Comparison of ENCODE assay signal across 8 cellular contexts in the genomic region with DNA sequence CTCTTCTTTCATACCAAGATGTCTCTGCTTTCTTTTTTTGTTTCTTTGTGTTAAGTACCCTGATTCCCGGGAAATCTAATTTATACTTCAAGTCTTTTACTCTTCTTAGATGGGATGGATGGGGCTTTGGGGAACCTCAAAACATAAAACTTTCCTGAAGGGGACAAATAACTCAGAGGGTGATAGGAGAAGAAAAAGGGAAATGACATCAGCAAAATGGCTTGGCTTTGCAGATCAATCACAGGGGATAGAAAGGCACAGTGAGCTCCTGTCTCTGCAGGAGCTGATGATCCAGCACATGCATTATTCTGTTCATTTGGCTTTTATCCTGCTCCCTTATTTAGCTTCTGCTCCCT. TPM values are rescaled to one million over a fixed set of nuclear protein-coding genes. Genes with fewer than 3 reads are reported as not detected.
DNase-seq lines count a peak whose midpoint lies in the region; ATAC-seq and TF ChIP-seq lines count a peak whose summit lies in the region.

No MANE protein-coding gene starts in this region.

- ATAC-seq in HG02623 (IDR thresholded peaks at IDR 0.05; ENCODE audit: unreplicated experiment), result no peak

- H3K27me3 Mint-ChIP-seq in endodermal cell (ENCODE audit: insufficient read depth), result no peaks in the 10 kb centered on the region

- H3K27ac Mint-ChIP-seq in endodermal cell, result peak overlapping the region; percentile 97

- peak overlapping the region; percentile 84 for H3K4me2 ChIP-seq in OCI-LY3 (ENCODE audit: low read length)

- peak overlapping the region; percentile 91 for H2AFZ ChIP-seq in OCI-LY3 (ENCODE audit: low read depth, low read length)

- no peak overlapping the region for H3K27ac ChIP-seq in OCI-LY3 (ENCODE audit: low read length)
- H3K27ac ChIP-seq in endodermal cell (ENCODE audit: low read depth, low read length), result peak overlapping the region; percentile 94

- H3K36me3 ChIP-seq in ES-I3 (ENCODE audit: insufficient read depth, low read length) (no peaks in the 10 kb centered on the region), OCI-LY3 (replicated peaks; ENCODE audit: low read depth, low read length) (no peaks in the 10 kb centered on the region), endodermal cell (ENCODE audit: control insufficient read depth, insufficient read depth, low read length) (no peaks in the 10 kb centered on the region)

- no peaks in the 10 kb centered on the region for H3K79me2 ChIP-seq in OCI-LY3 (ENCODE audit: low read length)

- DNase-seq in endodermal cell, result no peak
- peak; percentile 72 for DNase-seq in retina
- DNase-seq in GF-D8 (lab: John Stamatoyannopoulos, UW), result no peak
- DNase-seq in EL, result no peak
- DNase-seq in SW 1271 (lab: John Stamatoyannopoulos, UW), result no peak

- H3K27me3 ChIP-seq in OCI-LY3 (ENCODE audit: low read depth, low read length) (peaks cover 39% of the 10 kb centered on the region), endodermal cell (ENCODE audit: control insufficient read depth, insufficient read depth, low read length, poor library complexity, severe bottlenecking) (no peaks in the 10 kb centered on the region)

- H3K9ac ChIP-seq in ES-I3 (ENCODE audit: low read depth, low read length), result peak overlapping the region; percentile 69
- H3K9ac ChIP-seq in OCI-LY3 (ENCODE audit: low read length), result peak overlapping the region; percentile 58
- peak overlapping the region; percentile 77 for H3K9ac ChIP-seq in endodermal cell (ENCODE audit: extremely low read depth, low read length, poor library complexity, severe bottlenecking)

- no peaks in the 10 kb centered on the region for H4K20me1 ChIP-seq in OCI-LY3 (ENCODE audit: insufficient read depth, low read length)

- H3K9me3 ChIP-seq in ES-I3 (ENCODE audit: control insufficient read depth, insufficient read depth, low read length), result no peaks in the 10 kb centered on the region
- H3K9me3 ChIP-seq in OCI-LY3 (ENCODE audit: insufficient read depth, low read length), result no peaks in the 10 kb centered on the region
- H3K9me3 ChIP-seq in endodermal cell (ENCODE audit: control insufficient read depth, low read length), result no peaks in the 10 kb centered on the region

- WGBS in endodermal cell (ENCODE audit: insufficient coverage in 1 of 2, insufficient read length in 1 of 2), 2 experiments, result 0% methylated on average over 1 of the region's 1 CpG; no CpG with 5 or more reads in 1 of the 2 experiments

- peak overlapping the region; percentile 76 for H3K4me3 ChIP-seq in OCI-LY3 (ENCODE audit: low read length)
- H3K4me3 ChIP-seq in endodermal cell (ENCODE audit: low read length), result peak overlapping the region; percentile 79

- H3K4me1 ChIP-seq in ES-I3 (ENCODE audit: insufficient read depth, low read length) (peaks cover 3% of the 10 kb centered on the region; the same call in 1 of the 2 replicates), OCI-LY3 (ENCODE audit: low read length) (peaks cover 26% of the 10 kb centered on the region), endodermal cell (ENCODE audit: control insufficient read depth, insufficient read depth, low read length) (no peaks in the 10 kb centered on the region)

- H3K9me3 Mint-ChIP-seq in endodermal cell, result peaks cover 2% of the 10 kb centered on the region

- H3K4me3 Mint-ChIP-seq in endodermal cell, result peak overlapping the region; percentile 75

- TF ChIP-seq CTCF in OCI-LY3 (IDR thresholded peaks at IDR 0.05; ENCODE audit: low read depth, low read length) (no peak), endodermal cell (conservative IDR thresholded peaks at IDR 0.05) (no peak)

- peaks cover 3% of the 10 kb centered on the region for H3K36me3 Mint-ChIP-seq in endodermal cell (ENCODE audit: low read depth)

- H3K4me1 Mint-ChIP-seq in endodermal cell, result peaks cover 39% of the 10 kb centered on the region

RNA-seq across cellular contexts. Expression of a gene that starts 1.4 kb away (rescaled TPM):
- total RNA-seq in endodermal cell, result 10 to 100 TPM; 53.3 to 54.0 TPM
- polyA plus RNA-seq in endodermal cell (2013, experiment 1 of 2), result 84.8 TPM
- polyA plus RNA-seq in endodermal cell (2013, experiment 2 of 2), result 78.0 TPM

RNA-seq across cellular contexts. Expression of a gene that starts 12.6 kb away (rescaled TPM):
- total RNA-seq in endodermal cell, result 100 to 1,000 TPM; 126 to 131 TPM
- 101 TPM for polyA plus RNA-seq in endodermal cell (2013, experiment 1 of 2)
- 92.3 TPM for polyA plus RNA-seq in endodermal cell (2013, experiment 2 of 2)

RNA-seq across cellular contexts. Expression of a gene that starts 16.4 kb away (rescaled TPM):
- 10 to 100 TPM; 12.4 to 20.5 TPM for total RNA-seq in endodermal cell
- 34.1 TPM for polyA plus RNA-seq in endodermal cell (2013, experiment 1 of 2)
- 33.6 TPM for polyA plus RNA-seq in endodermal cell (2013, experiment 2 of 2)

RNA-seq across cellular contexts. Expression of a gene that starts 20.3 kb away (rescaled TPM):
- 10 to 100 TPM; 59.2 to 78.1 TPM for total RNA-seq in endodermal cell
- 112 TPM for polyA plus RNA-seq in endodermal cell (2013, experiment 1 of 2)
- 116 TPM for polyA plus RNA-seq in endodermal cell (2013, experiment 2 of 2)

RNA-seq across cellular contexts. Expression of a gene that starts 26.2 kb away (rescaled TPM):
- total RNA-seq in endodermal cell, result 1 to 10 TPM; 3.3 to 6.8 TPM
- polyA plus RNA-seq in endodermal cell (2013, experiment 1 of 2), result 13.3 TPM
- 12.3 TPM for polyA plus RNA-seq in endodermal cell (2013, experiment 2 of 2)
